Comparison of ENCODE assay signal across 8 cellular contexts in the genomic region with DNA sequence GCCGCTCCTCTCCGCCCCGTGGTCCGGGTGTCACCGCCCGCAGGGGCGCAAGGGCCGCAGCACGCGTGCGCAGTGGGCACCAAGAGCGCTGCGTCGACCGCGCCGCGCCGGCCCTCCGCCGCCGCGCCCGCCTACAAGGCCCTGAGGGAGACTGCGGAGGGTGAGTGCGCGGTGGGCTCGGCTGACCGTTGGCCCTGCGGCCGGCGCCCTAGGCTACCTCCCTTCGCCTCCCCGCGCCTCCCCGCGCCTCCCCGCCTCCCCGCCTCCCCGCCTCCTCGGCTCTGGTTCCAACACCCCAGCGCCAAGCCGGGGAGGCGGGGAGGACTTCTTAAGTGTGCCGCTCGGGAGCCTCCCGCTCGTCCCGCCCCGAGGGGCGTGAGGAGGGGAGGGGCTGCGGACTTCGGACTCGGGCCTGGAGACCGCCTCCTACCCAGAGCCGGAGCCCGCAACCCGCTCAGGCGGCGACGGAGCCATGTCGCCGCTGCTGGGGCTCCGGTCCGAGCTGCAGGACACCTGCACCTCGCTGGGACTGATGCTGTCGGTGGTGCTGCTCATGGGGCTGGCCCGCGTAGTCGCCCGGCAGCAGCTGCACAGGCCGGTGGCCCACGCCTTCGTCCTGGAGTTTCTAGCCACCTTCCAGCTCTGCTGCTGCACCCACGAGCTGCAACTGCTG. TPM values are rescaled to one million over a fixed set of nuclear protein-coding genes. Genes with fewer than 3 reads are reported as not detected.
DNase-seq lines count a peak whose midpoint lies in the region; ATAC-seq and TF ChIP-seq lines count a peak whose summit lies in the region.

A gene with protein sequence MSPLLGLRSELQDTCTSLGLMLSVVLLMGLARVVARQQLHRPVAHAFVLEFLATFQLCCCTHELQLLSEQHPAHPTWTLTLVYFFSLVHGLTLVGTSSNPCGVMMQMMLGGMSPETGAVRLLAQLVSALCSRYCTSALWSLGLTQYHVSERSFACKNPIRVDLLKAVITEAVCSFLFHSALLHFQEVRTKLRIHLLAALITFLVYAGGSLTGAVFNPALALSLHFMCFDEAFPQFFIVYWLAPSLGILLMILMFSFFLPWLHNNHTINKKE (plus strand): TSS at position 433 of the 673 bp plus-strand sequence. CDS start 40 bp downstream, at position 473.

- no peak within 1 kb of the TSS for H3K18ac ChIP-seq in H9 (ENCODE audit: insufficient read length, low read depth, low read length)

- H3K9me3 Mint-ChIP-seq in H9: peaks cover 0 to 16% of the 10 kb centered on the region in 2 experiments; a peak in 4 of 5 replicates
- no peaks in the 10 kb centered on the region for H3K9me3 Mint-ChIP-seq in activated naive CD8-positive, alpha-beta T cell (ENCODE audit: low read depth)

- H3K27ac Mint-ChIP-seq in H9: peak within 1 kb of the TSS in 1 of 3 experiments; percentile 75; a peak in 3 of 7 replicates
- peak within 1 kb of the TSS; percentile 76 for H3K27ac Mint-ChIP-seq in activated naive CD8-positive, alpha-beta T cell

- H3K4me1 ChIP-seq in H9 (ENCODE audit: insufficient read depth, low read length) (no peaks in the 10 kb centered on the region), Loucy (ENCODE audit: insufficient read depth, low read length, poor library complexity, severe bottlenecking) (peaks cover 16% of the 10 kb centered on the region), SJSA1 (replicated peaks) (0 out of 2 replicates have a peak, but pooled peaks cover 4% of the 10 kb centered on the region), osteoblast (ENCODE audit: insufficient read depth, low read length) (peaks cover 13% of the 10 kb centered on the region), thyroid gland (peaks cover 0 to 10% of the 10 kb centered on the region in 2 donors)

- no peak within 1 kb of the TSS for H4K5ac ChIP-seq in H9 (ENCODE audit: insufficient read length, low read depth, low read length)

- peak within 1 kb of the TSS; percentile 68 for H3K4me2 ChIP-seq in H9 (ENCODE audit: insufficient read depth, insufficient read length, low read length)
- peak within 1 kb of the TSS; percentile 70 for H3K4me2 ChIP-seq in Loucy (ENCODE audit: low read depth, low read length, poor library complexity, severe bottlenecking)
- peak within 1 kb of the TSS; percentile 88 for H3K4me2 ChIP-seq in osteoblast (ENCODE audit: insufficient read depth, low read length)

- H2BK12ac ChIP-seq in H9 (ENCODE audit: insufficient read length, low read depth, low read length): no peak within 1 kb of the TSS

- ATAC-seq in Right ventricle myocardium inferior: peak; percentile 97

- no peak within 1 kb of the TSS for H3K4ac ChIP-seq in H9 (ENCODE audit: low read depth, low read length)

- H3K79me1 ChIP-seq in H9 (ENCODE audit: insufficient read depth, low read depth, low read length, poor library complexity, severe bottlenecking): no peaks in the 10 kb centered on the region

- H3K36me3 Mint-ChIP-seq in H9 (ENCODE audit: insufficient read depth in 1 of 3, low read depth in 3 of 3): peaks cover 1 to 7% (median 5%) of the 10 kb centered on the region in 3 experiments; a peak in 6 of 7 replicates
- no peaks in the 10 kb centered on the region for H3K36me3 Mint-ChIP-seq in activated naive CD8-positive, alpha-beta T cell

- H3K9ac ChIP-seq in H9 (ENCODE audit: extremely low read depth, insufficient read length, low read length) (no peak within 1 kb of the TSS), Loucy (ENCODE audit: low read depth, low read length, poor library complexity, severe bottlenecking) (peak within 1 kb of the TSS; percentile 77)

- H3K4me3 ChIP-seq in Loucy (ENCODE audit: low read length, poor library complexity, severe bottlenecking): peak within 1 kb of the TSS; percentile 81
- peak within 1 kb of the TSS; percentile 51 for H3K4me3 ChIP-seq in SJSA1
- H3K4me3 ChIP-seq in osteoblast (ENCODE audit: insufficient read depth, low read length): peak within 1 kb of the TSS; percentile 85
- peak within 1 kb of the TSS; percentile 13 to 76 (median 54) for H3K4me3 ChIP-seq in thyroid gland (replicated peaks in 1 of 3)

- no peaks in the 10 kb centered on the region for H3K79me2 ChIP-seq in H9 (ENCODE audit: insufficient read depth, low read length)
- no peaks in the 10 kb centered on the region for H3K79me2 ChIP-seq in Loucy (ENCODE audit: insufficient read depth, low read length)
- no peaks in the 10 kb centered on the region for H3K79me2 ChIP-seq in osteoblast (ENCODE audit: insufficient read depth, low read length)

- H3K36me3 ChIP-seq in Loucy (ENCODE audit: insufficient read depth, low read length) (no peaks in the 10 kb centered on the region), SJSA1 (no peaks in the 10 kb centered on the region), osteoblast (ENCODE audit: insufficient read depth, low read length) (no peaks in the 10 kb centered on the region), thyroid gland (no peaks in the 10 kb centered on the region)

- H2BK120ac ChIP-seq in H9 (ENCODE audit: low read depth, low read length, poor library complexity, severe bottlenecking): no peak within 1 kb of the TSS

- no peak within 1 kb of the TSS for H3K27ac ChIP-seq in H9 (ENCODE audit: insufficient read length, low read depth, low read length)
- H3K27ac ChIP-seq in SJSA1: no peak within 1 kb of the TSS
- no peak within 1 kb of the TSS for H3K27ac ChIP-seq in osteoblast (ENCODE audit: low read depth, low read length)
- peak within 1 kb of the TSS; percentile 71 to 83 (median 78) for H3K27ac ChIP-seq in thyroid gland

- no peak within 1 kb of the TSS for H3K14ac ChIP-seq in H9 (ENCODE audit: insufficient read depth, low read length)

- H3K9me2 ChIP-seq in Loucy (replicated peaks; ENCODE audit: low read depth, low read length): no peaks in the 10 kb centered on the region

- H2BK20ac ChIP-seq in H9 (ENCODE audit: low read depth, low read length, poor library complexity, severe bottlenecking): no peak within 1 kb of the TSS

- H4K20me1 ChIP-seq in H9 (ENCODE audit: control insufficient read depth, insufficient read depth, insufficient read length) (no peaks in the 10 kb centered on the region), Loucy (ENCODE audit: insufficient read depth, low read length, poor library complexity, severe bottlenecking) (no peaks in the 10 kb centered on the region), osteoblast (ENCODE audit: insufficient read depth, low read length) (no peaks in the 10 kb centered on the region)

- TF ChIP-seq POLR2A in thyroid gland (IDR thresholded peaks at IDR 0.05): peak in 1 of 2 donors; percentile 69

- no peaks in the 10 kb centered on the region for H3F3A ChIP-seq in Loucy (ENCODE audit: low read depth)

- H3K9me3 ChIP-seq in H9 (ENCODE audit: control insufficient read depth, low read depth, low read length) (no peaks in the 10 kb centered on the region), Loucy (ENCODE audit: insufficient read depth, low read depth, low read length) (no peaks in the 10 kb centered on the region), SJSA1 (replicated peaks) (no peaks in the 10 kb centered on the region), osteoblast (ENCODE audit: low read depth, low read length) (no peaks in the 10 kb centered on the region), thyroid gland (no peaks in the 10 kb centered on the region)

- H3K23me2 ChIP-seq in H9 (ENCODE audit: insufficient read length, low read depth, low read length, poor library complexity, severe bottlenecking): peaks cover 7% of the 10 kb centered on the region

- H3K27me3 ChIP-seq in H9 (ENCODE audit: insufficient read depth, low read length) (no peaks in the 10 kb centered on the region; the same call in 1 of the 2 replicates), Loucy (ENCODE audit: insufficient read depth, low read length, poor library complexity, severe bottlenecking) (no peaks in the 10 kb centered on the region), SJSA1 (replicated peaks) (no peaks in the 10 kb centered on the region), osteoblast (ENCODE audit: insufficient read depth, low read length) (no peaks in the 10 kb centered on the region), thyroid gland (no peaks in the 10 kb centered on the region)

- H3K27me3 Mint-ChIP-seq in H9 (ENCODE audit: low read depth): peaks cover 28% of the 10 kb centered on the region
- H3K27me3 Mint-ChIP-seq in activated naive CD8-positive, alpha-beta T cell: peaks cover 4% of the 10 kb centered on the region

- H3K4me3 Mint-ChIP-seq in H9: peak within 1 kb of the TSS; percentile 82 to 93
- peak within 1 kb of the TSS; percentile 91 for H3K4me3 Mint-ChIP-seq in activated naive CD8-positive, alpha-beta T cell

- no peak within 1 kb of the TSS for H2AK5ac ChIP-seq in H9 (ENCODE audit: insufficient read length, low read length)

- intact Hi-C loops in Right ventricle myocardium inferior (cut with DNase I): no loop called here
- intact Hi-C loops in thyroid gland (cut with DNase I): no loop called here

- no peak within 1 kb of the TSS for H2AFZ ChIP-seq in H9 (ENCODE audit: low read length)
- peak within 1 kb of the TSS; percentile 97 for H2AFZ ChIP-seq in Loucy (ENCODE audit: low read length)
- H2AFZ ChIP-seq in osteoblast (ENCODE audit: low read length): peak within 1 kb of the TSS; percentile 89

- H3K23ac ChIP-seq in H9 (ENCODE audit: insufficient read length, low read depth, low read length): no peak within 1 kb of the TSS

- H3T11ph ChIP-seq in H9 (ENCODE audit: low read length): no peak within 1 kb of the TSS

- no CpG with 5 or more reads among the region's 75 CpGs for WGBS in H9 (ENCODE audit: extremely low coverage, insufficient read length, low lambda C conversion rate)
- 0% methylated on average over 19 to 25 of the region's 75 CpGs for WGBS in thyroid gland, 2 donors

- DNase-seq in G401 (ENCODE audit: low spot score): peak; percentile 80
- DNase-seq in H9: peak; percentile 92
- peak; percentile 57 to 60 for DNase-seq in SJSA1 (ENCODE audit: low read depth in 1 of 2, low spot score in 2 of 2)
- DNase-seq in Right ventricle myocardium inferior (ENCODE audit: missing footprints): peak; percentile 93
- peak; percentile 95 for DNase-seq in osteoblast (ENCODE audit: insufficient read length, low spot score, missing footprints)
- peak; percentile 94 to 95 for DNase-seq in thyroid gland

- no peak within 1 kb of the TSS for H4K91ac ChIP-seq in H9 (ENCODE audit: insufficient read length, low read depth, low read length)

- in situ Hi-C loops in G401 (cut with HindIII; ENCODE audit: low sequenced_read_pairs): no loop called here

- no peak within 1 kb of the TSS for H2BK15ac ChIP-seq in H9 (ENCODE audit: low read depth, low read length)

- H3K56ac ChIP-seq in H9 (ENCODE audit: insufficient read length, low read depth, low read length): no peak within 1 kb of the TSS

- H2BK5ac ChIP-seq in H9 (ENCODE audit: insufficient read length, low read length): no peak within 1 kb of the TSS

- H3K4me1 Mint-ChIP-seq in H9: peaks cover 10 to 15% of the 10 kb centered on the region in 2 experiments
- peaks cover 17% of the 10 kb centered on the region for H3K4me1 Mint-ChIP-seq in activated naive CD8-positive, alpha-beta T cell (ENCODE audit: low read depth)

- no peak for TF ChIP-seq CTCF in H9 (conservative IDR thresholded peaks at IDR 0.05)
- no peak for TF ChIP-seq CTCF in Loucy (conservative IDR thresholded peaks at IDR 0.05; ENCODE audit: low read length)
- no peak for TF ChIP-seq CTCF in osteoblast (IDR thresholded peaks at IDR 0.05; ENCODE audit: extremely low read depth, low read depth, low read length)
- no peak for TF ChIP-seq CTCF in thyroid gland (IDR thresholded peaks at IDR 0.05)

- no peak within 1 kb of the TSS for H4K8ac ChIP-seq in H9 (replicated peaks; ENCODE audit: insufficient read length, low read depth, low read length)

RNA-seq across cellular contexts. Expression of the gene that starts here (rescaled TPM):
- total RNA-seq in G401 (2014; rRNA removed; shearing (Covaris generic)): 0.47 TPM in 1 of 2 replicates, not detected in the other
- 0.72 and 1.1 TPM in 2 replicates for total RNA-seq in H9 (2021)
- total RNA-seq in SJSA1 (2014; rRNA removed; shearing (Covaris generic)): 0.18 TPM in 1 of 2 replicates, not detected in the other
- 0.78 TPM for total RNA-seq in Right ventricle myocardium inferior
- 2.9 and 4.4 TPM in 2 replicates for total RNA-seq in osteoblast
- total RNA-seq in thyroid gland: 1 to 10 TPM; 1.1 to 5.6 (median 3.1) TPM

Comparison
In these comparisons a context has a peak if more than half of its experiments do, and no peak if none do; other contexts are left out.
1. Peak in DNase-seq in G401; RNA of the gene not detected or under 1 TPM.
2. Peak in DNase-seq and H3K4me3 ChIP-seq in SJSA1; RNA of the gene not detected or under 1 TPM.
3. Peak in DNase-seq and ATAC-seq in Right ventricle myocardium inferior; RNA of the gene not detected or under 1 TPM.
4. H3K27ac ChIP-seq: peak in thyroid gland (3 of 3); none in H9 (single experiment), SJSA1 (single experiment) and osteoblast (single experiment).
5. Peak in every context shown above with its lines, with median percentiles within 50 percentile points of each other: DNase-seq, H3K4me2 ChIP-seq and H3K4me3 ChIP-seq.